In genomic region chr19:6424939-6425731, GRCh38 we compare ENCODE assay signal across 8 cellular contexts. TPM values are rescaled to one million over a fixed set of nuclear protein-coding genes. Genes with fewer than 3 reads are reported as not detected.
DNase-seq lines count a peak whose midpoint lies in the region; ATAC-seq and TF ChIP-seq lines count a peak whose summit lies in the region.

No MANE protein-coding gene starts in this region.

- no peak for TF ChIP-seq RAD21 in Ishikawa (IDR thresholded peaks at IDR 0.05; ENCODE audit: low read depth)

- peak overlapping the region; percentile 59 for H3K27ac ChIP-seq in epithelial cell of prostate

- TF ChIP-seq EP300 in Ishikawa (IDR thresholded peaks at IDR 0.05; ENCODE audit: borderline replicate concordance) = no peak

- peak; percentile 82 for ATAC-seq in GM21619 (IDR thresholded peaks at IDR 0.05; ENCODE audit: unreplicated experiment)

- DNase-seq in DMS153 treated with DMSO at 0.1 percent for 48 hours (lab: John Stamatoyannopoulos, UW; ENCODE audit: unreplicated experiment) (peak; percentile 100), OCI-M1 (lab: John Stamatoyannopoulos, UW) (peak; percentile 100), activated T-cell treated with anti-CD3 and anti-CD28 coated beads for 48 hours (ENCODE audit: low read depth) (peak; percentile 98), epithelial cell of prostate (ENCODE audit: low read depth, low spot score) (peak; percentile 100), mucosa of gallbladder (ENCODE audit: low spot score) (peak; percentile 100)
- peak; percentile 98 for DNase-seq in stimulated activated CD8-positive, alpha-beta memory T cell treated with anti-CD3 and anti-CD28 coated beads, Interleukin-4, amount 100 ng/mL, for 24 hours (ENCODE audit: low read depth)

TF ChIP-seq in Ishikawa, 13 proteins besides CTCF, POLR2A, EP300 and RAD21:
- no peak for TF ChIP-seq ZBTB7A (IDR thresholded peaks at IDR 0.05; ENCODE audit: low read depth)
- no peak for TF ChIP-seq TCF12 (IDR thresholded peaks at IDR 0.05; ENCODE audit: low read depth)
- TF ChIP-seq FOXM1 (IDR thresholded peaks at IDR 0.05; ENCODE audit: borderline replicate concordance, low read depth) = no peak; the same call in 1 of the 2 replicates
- TF ChIP-seq CREB1 (IDR thresholded peaks at IDR 0.05; ENCODE audit: low read depth) = peak; percentile 3; the same call in 1 of the 2 replicates
- peak; percentile 65 for TF ChIP-seq EGR1 (IDR thresholded peaks at IDR 0.05)
- TF ChIP-seq YY1 (IDR thresholded peaks at IDR 0.05; ENCODE audit: low read depth) = 0 out of 2 replicates have a peak, but pooled peaks have one; percentile 47
- TF ChIP-seq, protein P1, sequence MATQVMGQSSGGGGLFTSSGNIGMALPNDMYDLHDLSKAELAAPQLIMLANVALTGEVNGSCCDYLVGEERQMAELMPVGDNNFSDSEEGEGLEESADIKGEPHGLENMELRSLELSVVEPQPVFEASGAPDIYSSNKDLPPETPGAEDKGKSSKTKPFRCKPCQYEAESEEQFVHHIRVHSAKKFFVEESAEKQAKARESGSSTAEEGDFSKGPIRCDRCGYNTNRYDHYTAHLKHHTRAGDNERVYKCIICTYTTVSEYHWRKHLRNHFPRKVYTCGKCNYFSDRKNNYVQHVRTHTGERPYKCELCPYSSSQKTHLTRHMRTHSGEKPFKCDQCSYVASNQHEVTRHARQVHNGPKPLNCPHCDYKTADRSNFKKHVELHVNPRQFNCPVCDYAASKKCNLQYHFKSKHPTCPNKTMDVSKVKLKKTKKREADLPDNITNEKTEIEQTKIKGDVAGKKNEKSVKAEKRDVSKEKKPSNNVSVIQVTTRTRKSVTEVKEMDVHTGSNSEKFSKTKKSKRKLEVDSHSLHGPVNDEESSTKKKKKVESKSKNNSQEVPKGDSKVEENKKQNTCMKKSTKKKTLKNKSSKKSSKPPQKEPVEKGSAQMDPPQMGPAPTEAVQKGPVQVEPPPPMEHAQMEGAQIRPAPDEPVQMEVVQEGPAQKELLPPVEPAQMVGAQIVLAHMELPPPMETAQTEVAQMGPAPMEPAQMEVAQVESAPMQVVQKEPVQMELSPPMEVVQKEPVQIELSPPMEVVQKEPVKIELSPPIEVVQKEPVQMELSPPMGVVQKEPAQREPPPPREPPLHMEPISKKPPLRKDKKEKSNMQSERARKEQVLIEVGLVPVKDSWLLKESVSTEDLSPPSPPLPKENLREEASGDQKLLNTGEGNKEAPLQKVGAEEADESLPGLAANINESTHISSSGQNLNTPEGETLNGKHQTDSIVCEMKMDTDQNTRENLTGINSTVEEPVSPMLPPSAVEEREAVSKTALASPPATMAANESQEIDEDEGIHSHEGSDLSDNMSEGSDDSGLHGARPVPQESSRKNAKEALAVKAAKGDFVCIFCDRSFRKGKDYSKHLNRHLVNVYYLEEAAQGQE (IDR thresholded peaks at IDR 0.05; ENCODE audit: low read depth) = no peak
- TF ChIP-seq TAF1 (IDR thresholded peaks at IDR 0.05; ENCODE audit: low read depth) = no peak
- peak; percentile 96 for TF ChIP-seq USF1 (IDR thresholded peaks at IDR 0.05)
- TF ChIP-seq NFIC (IDR thresholded peaks at IDR 0.05) = no peak
- no peak for TF ChIP-seq TEAD4 (IDR thresholded peaks at IDR 0.05)
- no peak for TF ChIP-seq CEBPB (IDR thresholded peaks at IDR 0.05)
- TF ChIP-seq MAX (IDR thresholded peaks at IDR 0.05) = peak; percentile 99

RNA-seq across cellular contexts. Expression of gene KHSRP, which starts 0.5 kb away (rescaled TPM):
- 201 TPM for total RNA-seq in mucosa of gallbladder

RNA-seq across cellular contexts. Expression of gene SLC25A41, which starts 8.4 kb away (rescaled TPM):
- total RNA-seq in mucosa of gallbladder = 0.72 TPM

RNA-seq across cellular contexts. Expression of gene GTF2F1, which starts 32.2 kb away (rescaled TPM):
- total RNA-seq in mucosa of gallbladder = 66.8 TPM

RNA-seq across cellular contexts. Expression of gene SLC25A23, which starts 34.5 kb away (rescaled TPM):
- total RNA-seq in mucosa of gallbladder = 101 TPM

RNA-seq across cellular contexts. Expression of gene CRB3, which starts 38.9 kb away (rescaled TPM):
- 75.9 TPM for total RNA-seq in mucosa of gallbladder

Comparison
In these comparisons a context has a peak if more than half of its experiments do, and no peak if none do; other contexts are left out.
1. Peak in every context shown above with its lines: DNase-seq, ATAC-seq and H3K27ac ChIP-seq.